Comparison of ENCODE assay signal across 18 cellular contexts in the genomic region with DNA sequence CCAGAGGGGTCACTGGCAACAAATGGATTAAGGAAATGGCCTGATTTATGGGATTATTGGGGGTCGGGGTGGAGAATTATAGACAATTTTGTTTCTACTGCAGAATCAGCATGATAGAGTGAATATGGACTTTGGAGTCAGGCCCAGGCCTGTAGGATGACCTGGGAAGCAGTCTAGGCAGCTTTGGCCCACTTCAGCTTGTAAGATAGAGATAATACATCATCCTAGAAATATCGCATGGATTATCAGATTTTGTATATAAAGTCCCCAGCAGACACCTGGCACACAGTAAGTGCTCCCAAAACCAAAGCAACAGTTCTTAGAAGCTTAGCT. TPM values are rescaled to one million over a fixed set of nuclear protein-coding genes. Genes with fewer than 3 reads are reported as not detected.
DNase-seq lines count a peak whose midpoint lies in the region; ATAC-seq, FAIRE-seq and TF ChIP-seq lines count a peak whose summit lies in the region.
"Had no signal": no experiment of that assay in that cellular context is flagged by ENCODE, and none has a peak within 500 bp of the region (broad histone marks: within the 10 kb centered on the region; RNA-seq: fewer than 3 reads in every experiment).

No MANE protein-coding gene starts in this region.

- H3K79me2 ChIP-seq in OCI-LY3 (ENCODE audit: low read length): no peaks in the 10 kb centered on the region
- no peaks in the 10 kb centered on the region for H3K79me2 ChIP-seq in HepG2 (ENCODE audit: insufficient read depth, low read length)

- H3K27ac ChIP-seq in OCI-LY3 (ENCODE audit: low read length) (no peak overlapping the region), HepG2 (ENCODE audit: extremely low read length, insufficient read depth, low read length) (peak overlapping the region; percentile 71), stomach (peak overlapping the region; percentile 81 to 96 (median 85))

- H3K4me1 ChIP-seq in Caco-2: peaks cover 31% of the 10 kb centered on the region
- H3K4me1 ChIP-seq in OCI-LY3 (ENCODE audit: low read length): peaks cover 22% of the 10 kb centered on the region
- peaks cover 100% of the 10 kb centered on the region for H3K4me1 ChIP-seq in HepG2 (ENCODE audit: insufficient read depth, low read length)
- peaks cover 21 to 31% (median 27%) of the 10 kb centered on the region in 4 donors for H3K4me1 ChIP-seq in stomach

- FAIRE-seq in HepG2 (lab: Jason Lieb, UNC): no peak
- FAIRE-seq: G401.6 had no signal

- no peak for TF ChIP-seq RAD21 in HepG2 (CRISPR knock-in tag; IDR thresholded peaks at IDR 0.05)

- TF ChIP-seq EP300 in HepG2 (IDR thresholded peaks at IDR 0.05; ENCODE audit: low read depth in 2 of 2, low read length in 2 of 2): no peak
- no peak for TF ChIP-seq EP300 in HepG2 (CRISPR knock-in tag; IDR thresholded peaks at IDR 0.05; ENCODE audit: borderline replicate concordance)
- TF ChIP-seq EP300 in stomach (IDR thresholded peaks at IDR 0.05): no peak

- ATAC-seq in HepG2 (peak; percentile 33), HG03175 (IDR thresholded peaks at IDR 0.05; ENCODE audit: unreplicated experiment) (no peak)

- peak overlapping the region; percentile 72 for H3K27ac Mint-ChIP-seq in Caco-2 (ENCODE audit: unreplicated experiment)
- H3K27ac Mint-ChIP-seq: CD4-positive, CD25-positive, alpha-beta regulatory T cell had no signal

- H3K9ac ChIP-seq in OCI-LY3 (ENCODE audit: low read length) (no peak overlapping the region), HepG2 (ENCODE audit: insufficient read depth, low read depth, low read length) (peak overlapping the region; percentile 48; the same call in 1 of the 2 replicates)

- no peak overlapping the region for H2AFZ ChIP-seq in OCI-LY3 (ENCODE audit: low read depth, low read length)
- H2AFZ ChIP-seq in HepG2 (ENCODE audit: low read length): no peak overlapping the region

- H3K36me3 Mint-ChIP-seq in Caco-2 (ENCODE audit: insufficient read depth, unreplicated experiment): no peaks in the 10 kb centered on the region
- H3K36me3 Mint-ChIP-seq: CD4-positive, CD25-positive, alpha-beta regulatory T cell had no signal

- H3K4me1 Mint-ChIP-seq in Caco-2 (ENCODE audit: low read depth, unreplicated experiment): peaks cover 24% of the 10 kb centered on the region
- H3K4me1 Mint-ChIP-seq: CD4-positive, CD25-positive, alpha-beta regulatory T cell had no signal

- H3K4me3 ChIP-seq in Caco-2 (ENCODE audit: low read depth, low read length) (no peak overlapping the region), OCI-LY3 (ENCODE audit: low read length) (no peak overlapping the region), HepG2 (replicated peaks in 1 of 3; ENCODE audit: insufficient read depth in 1 of 3, low read depth in 2 of 3, low read length in 3 of 3) (peak overlapping the region in 2 of 3 experiments; percentile 11 to 36; a peak in 3 of 6 replicates), stomach (no peak overlapping the region)
- H3K4me3 ChIP-seq: MG63 had no signal

- H3K36me3 ChIP-seq in Caco-2 (ENCODE audit: control insufficient read depth, insufficient read depth, low read length): no peaks in the 10 kb centered on the region
- H3K36me3 ChIP-seq in OCI-LY3 (replicated peaks; ENCODE audit: low read depth, low read length): no peaks in the 10 kb centered on the region
- no peaks in the 10 kb centered on the region for H3K36me3 ChIP-seq in HepG2 (replicated peaks in 1 of 2; ENCODE audit: control insufficient read depth in 1 of 2, insufficient read depth in 2 of 2, low read length in 2 of 2)
- no peaks in the 10 kb centered on the region for H3K36me3 ChIP-seq in stomach
- H3K36me3 ChIP-seq: MG63 had no signal

- 66% methylated on average over 2 of the region's 2 CpGs for WGBS in HepG2 (ENCODE audit: low lambda C conversion rate)
- 31 to 52% (median 42%) methylated on average over 2 of the region's 2 CpGs for WGBS in stomach, 5 donors

- H3K4me3 Mint-ChIP-seq in Caco-2 (ENCODE audit: unreplicated experiment): no peak overlapping the region
- H3K4me3 Mint-ChIP-seq: CD4-positive, CD25-positive, alpha-beta regulatory T cell had no signal

- TF ChIP-seq POLR2A in HepG2 (IDR thresholded peaks at IDR 0.05; ENCODE audit: insufficient read depth in 1 of 2, low read depth in 2 of 2, low read length in 2 of 2) (no peak), stomach (IDR thresholded peaks at IDR 0.05) (no peak)

- H3K4me2 ChIP-seq in OCI-LY3 (ENCODE audit: low read length) (peak overlapping the region; percentile 26; the same call in 1 of the 2 replicates), HepG2 (ENCODE audit: low read depth, low read length) (peak overlapping the region; percentile 73)

- POLR2A ChIA-PET in Caco-2 (lab: Charles Lee) (interaction anchor here (0.9 kb wide), 1 partner anchor 17 kb away, joined by 3 read pairs; no protein-coding TSS in a partner anchor), HepG2 (lab: Yijun Ruan, JAX) (interaction anchor here (0.9 to 2.3 kb wide), 15 partner anchors 9 to 176 kb away, joined by 3 to 41 read pairs (median 4); partner anchors contain the start of gene TOX3)

- TSS peak; percentile 41 for BruUV-seq in Caco-2 (replicated peaks; lab: Mats Ljungman, UMichigan)
- TSS peak; percentile 81 for BruUV-seq in HepG2 (replicated peaks; lab: Mats Ljungman, UMichigan)

- in situ Hi-C loops in HepG2 (cut with HindIII; ENCODE audit: extremely low pct_ligation_motif_present, low pct_unique_long_range_greater_than_20kb): no loop called here

- H3K27me3 Mint-ChIP-seq in Caco-2 (ENCODE audit: insufficient read depth, unreplicated experiment): no peaks in the 10 kb centered on the region
- H3K27me3 Mint-ChIP-seq: CD4-positive, CD25-positive, alpha-beta regulatory T cell had no signal

- DNase-seq in Caco-2 (no peak), HepG2 (ENCODE audit: low spot score) (no peak), stomach (no peak), LoVo (ENCODE audit: low spot score) (no peak), amygdala (lab: John Stamatoyannopoulos, UW) (no peak)
- DNase-seq: CD4-positive, CD25-positive, alpha-beta regulatory T cell; DND-41; GOT3; MG63; NCI-H1092; NCI-H1694 treated with DMSO at 0.1 percent for 48 hours; NK-92 treated with Interleukin-12 subunit alpha and Interleukin-12 subunit beta, amount 100 ng/mL, for 24 hours; OCI-M1; RPMI8226; SIG-M5 had no signal

- peaks cover 15% of the 10 kb centered on the region for H3K9me3 Mint-ChIP-seq in Caco-2 (ENCODE audit: unreplicated experiment)

- CTCF ChIA-PET in Caco-2 (lab: Charles Lee): interaction anchor here (1.0 to 1.1 kb wide), 2 partner anchors 9 to 12 kb away, joined by 3 read pairs; no protein-coding TSS in a partner anchor
- CTCF ChIA-PET in HepG2 (lab: Yijun Ruan, JAX; ENCODE audit: low intra/inter-chr PET ratio, low total read pairs): no interaction called here

- H3K9me3 ChIP-seq in Caco-2: no peaks in the 10 kb centered on the region
- H3K9me3 ChIP-seq in OCI-LY3 (ENCODE audit: insufficient read depth, low read length): no peaks in the 10 kb centered on the region
- no peaks in the 10 kb centered on the region for H3K9me3 ChIP-seq in HepG2 (ENCODE audit: low read length)
- no peaks in the 10 kb centered on the region for H3K9me3 ChIP-seq in stomach
- H3K9me3 ChIP-seq: MG63 had no signal

- TF ChIP-seq CTCF in Caco-2 (IDR thresholded peaks at IDR 0.05; ENCODE audit: insufficient read depth in 1 of 2, low read depth in 1 of 2, low read length in 1 of 2, severe bottlenecking in 1 of 2, unreplicated experiment in 1 of 2) (no peak), OCI-LY3 (IDR thresholded peaks at IDR 0.05; ENCODE audit: low read depth, low read length) (no peak), HepG2 (CRISPR knock-in tag; IDR thresholded peaks at IDR 0.05) (no peak), stomach (IDR thresholded peaks at IDR 0.05) (no peak)

- H4K20me1 ChIP-seq in OCI-LY3 (ENCODE audit: insufficient read depth, low read length) (no peaks in the 10 kb centered on the region), HepG2 (ENCODE audit: insufficient read depth, low read length) (no peaks in the 10 kb centered on the region)

- intact Hi-C loops in Caco-2 (cut with micrococcal nuclease; ENCODE audit: unreplicated experiment) (loop anchor here (10.0 kb wide), 1 partner anchor 119 kb away; no protein-coding TSS in a partner anchor), HepG2 (cut with micrococcal nuclease; ENCODE audit: unreplicated experiment) (no loop called here), stomach (cut with DNase I; ENCODE audit: low total_unique reads) (no loop called here)

- no peaks in the 10 kb centered on the region for H3K27me3 ChIP-seq in Caco-2 (replicated peaks; ENCODE audit: control insufficient read depth, insufficient read depth, low read length)
- H3K27me3 ChIP-seq in OCI-LY3 (ENCODE audit: low read depth, low read length): no peaks in the 10 kb centered on the region
- H3K27me3 ChIP-seq in HepG2 (ENCODE audit: control insufficient read depth in 1 of 2, insufficient read depth in 2 of 2, low read length in 2 of 2): no peaks in the 10 kb centered on the region
- H3K27me3 ChIP-seq in stomach: no peaks in the 10 kb centered on the region

RNA-seq across cellular contexts. Expression of gene TOX3, which starts 27.1 kb away (rescaled TPM):
- total RNA-seq in Caco-2 (2022) (3.6 and 6.0 TPM in 2 replicates), HepG2 (2016; rRNA removed; fragmentation: Illumina TruSeq; extraction: Trizol) (12.1 and 14.5 TPM in 2 replicates), stomach (100 to 1,000 TPM in 1 of 5 donors, 10 to 100 TPM in 2, 1 to 10 TPM in 2; 7.2 to 169 (median 14.2) TPM)
- total RNA-seq in HepG2 (2016; cell fraction: cytosol; rRNA removed; fragmentation: Illumina TruSeq; extraction: Trizol; ENCODE audit: low read depth): 19.7 and 21.7 TPM in 2 replicates
- total RNA-seq in HepG2 (2016; cell fraction: insoluble cytoplasmic fraction; rRNA removed; fragmentation: Illumina TruSeq; extraction: Trizol): 11.6 and 15.0 TPM in 2 replicates
- total RNA-seq in HepG2 (2016; cell fraction: membrane; rRNA removed; fragmentation: Illumina TruSeq; extraction: Trizol): 14.2 and 14.5 TPM in 2 replicates
- 17.7 and 24.3 TPM in 2 replicates for total RNA-seq in HepG2 (2016; cell fraction: nucleus; rRNA removed; fragmentation: Illumina TruSeq; extraction: Trizol)
- polyA plus RNA-seq in HepG2 (2011; rRNA removed) (95.6 and 98.6 TPM in 2 replicates), stomach (10 to 100 TPM in 1 of 3 donors, 1 to 10 TPM in 2; 6.4 to 12.4 (median 9.8) TPM)
- polyA plus RNA-seq in HepG2 (2011; cell fraction: cytosol; rRNA removed): 53.0 and 61.5 TPM in 2 replicates
- polyA plus RNA-seq in HepG2 (2011; cell fraction: nucleus; rRNA removed): 59.3 and 60.8 TPM in 2 replicates
- polyA plus RNA-seq in HepG2 (2012): 60.3 and 93.0 TPM in 2 replicates
- polyA plus RNA-seq in HepG2 (2016; cell fraction: cytosol; fragmentation: Illumina TruSeq; extraction: Trizol; ENCODE audit: low read depth): 4.5 and 4.7 TPM in 2 replicates
- polyA plus RNA-seq in HepG2 (2016; cell fraction: insoluble cytoplasmic fraction; fragmentation: Illumina TruSeq; extraction: Trizol; ENCODE audit: low read depth): 36.1 and 46.4 TPM in 2 replicates
- polyA plus RNA-seq in HepG2 (2016; cell fraction: membrane; fragmentation: Illumina TruSeq; extraction: Trizol; ENCODE audit: low read depth): 16.2 and 16.6 TPM in 2 replicates
- 26.4 and 30.3 TPM in 2 replicates for polyA plus RNA-seq in HepG2 (2016; cell fraction: nucleus; fragmentation: Illumina TruSeq; extraction: Trizol; ENCODE audit: insufficient read depth, low read depth)
- 0.42 and 283 TPM in 2 replicates for polyA minus RNA-seq in HepG2 (2011; rRNA and poly(A)+ RNA removed; ENCODE audit: low replicate concordance)
- polyA minus RNA-seq in HepG2 (2011; cell fraction: cytosol; rRNA and poly(A)+ RNA removed): 65.9 and 72.3 TPM in 2 replicates
- 122 and 148 TPM in 2 replicates for polyA minus RNA-seq in HepG2 (2011; cell fraction: nucleus; rRNA and poly(A)+ RNA removed)
- total RNA-seq: CD4-positive, CD25-positive, alpha-beta regulatory T cell had no signal
- polyA plus RNA-seq: CD4-positive, CD25-positive, alpha-beta regulatory T cell had no signal

Comparison
In these comparisons a context has a peak if more than half of its experiments do, and no peak if none do; other contexts are left out.
1. H3K4me3 ChIP-seq: peak in HepG2 (2 of 3); none in Caco-2 (single experiment), OCI-LY3 (single experiment) and stomach (0 of 4).